In genomic region chr7:5523712-5524561, GRCh38 we compare ENCODE assay signal across 8 cellular contexts. TPM values are rescaled to one million over a fixed set of nuclear protein-coding genes. Genes with fewer than 3 reads are reported as not detected.
DNase-seq lines count a peak whose midpoint lies in the region; ATAC-seq and TF ChIP-seq lines count a peak whose summit lies in the region.
"Not testable (repeated sequence)": the region's sequence is repeated elsewhere in the genome, so short reads cannot be mapped to it uniquely, and the experiment has no call there.

No MANE protein-coding gene starts in this region.

- peak overlapping the region; percentile 99 for H3K27ac ChIP-seq in RWPE2 (ENCODE audit: poor library complexity, severe bottlenecking)
- H3K27ac ChIP-seq in body of pancreas: not testable (repeated sequence)

- POLR2A ChIA-PET in activated CD8-positive, alpha-beta T cell treated with anti-CD3 and anti-CD28 coated beads for 36 hours (lab: Charles Lee): interaction anchor here (1.0 to 2.6 kb wide), 10 partner anchors 14 to 732 kb away, joined by 3 to 10 read pairs (median 3); no protein-coding TSS in a partner anchor
- POLR2A ChIA-PET in naive thymus-derived CD8-positive, alpha-beta T cell (lab: Charles Lee): interaction anchor here (0.6 to 2.5 kb wide), 6 partner anchors 7 to 180 kb away, joined by 3 to 9 read pairs (median 3); no protein-coding TSS in a partner anchor

- DNase-seq in Caki2 (ENCODE audit: low read depth) (peak; percentile 20), HK-2 (ENCODE audit: unreplicated experiment) (peak; percentile 65), body of pancreas (peak in 1 of 4 donors; percentile 40), fibroblast of the aortic adventitia (ENCODE audit: low read depth) (peak; percentile 64)
- not testable (repeated sequence) for DNase-seq in RWPE2 (ENCODE audit: low spot score)
- DNase-seq in activated CD8-positive, alpha-beta T cell treated with anti-CD3 and anti-CD28 coated beads for 36 hours: peak; percentile 51
- peak in 2 of 10 donors; percentile 21 to 36 for DNase-seq in naive thymus-derived CD8-positive, alpha-beta T cell

- H3K9me3 ChIP-seq in RWPE2 (ENCODE audit: severe bottlenecking); body of pancreas: not testable (repeated sequence)

- H3K9me3 Mint-ChIP-seq in activated CD8-positive, alpha-beta T cell treated with anti-CD3 and anti-CD28 coated beads for 36 hours; naive thymus-derived CD8-positive, alpha-beta T cell; stimulated activated naive CD8-positive, alpha-beta T cell treated with anti-CD3 and anti-CD28 coated beads, Interleukin-15, Interleukin-2, amounts not matched to agents 100 ng/mL and 50 ng/mL, for 24 hours: not testable (repeated sequence)

- peak overlapping the region; percentile 37 for H3K4me3 Mint-ChIP-seq in activated CD8-positive, alpha-beta T cell treated with anti-CD3 and anti-CD28 coated beads for 36 hours
- H3K4me3 Mint-ChIP-seq in naive thymus-derived CD8-positive, alpha-beta T cell: peak overlapping the region in 2 of 10 donors; percentile 45 to 55
- H3K4me3 Mint-ChIP-seq in stimulated activated naive CD8-positive, alpha-beta T cell treated with anti-CD3 and anti-CD28 coated beads, Interleukin-15, Interleukin-2, amounts not matched to agents 100 ng/mL and 50 ng/mL, for 24 hours: peak overlapping the region; percentile 47

- CTCF ChIA-PET in activated CD8-positive, alpha-beta T cell treated with anti-CD3 and anti-CD28 coated beads for 36 hours (lab: Charles Lee): interaction anchor here (1.0 to 3.9 kb wide), 3 partner anchors 15 to 35 kb away, joined by 3 to 29 read pairs (median 12); no protein-coding TSS in a partner anchor

- ATAC-seq in RWPE2 (ENCODE audit: low read depth): peak; percentile 1; the same call in 2 of the 3 replicates
- ATAC-seq in activated CD8-positive, alpha-beta T cell treated with anti-CD3 and anti-CD28 coated beads for 36 hours; body of pancreas: not testable (repeated sequence)
- ATAC-seq in naive thymus-derived CD8-positive, alpha-beta T cell: peak in 1 of 2 donors; percentile 2

- not testable (repeated sequence) for H3K27me3 ChIP-seq in RWPE2 (ENCODE audit: insufficient read depth, poor library complexity, severe bottlenecking); body of pancreas

- peaks cover 42% of the 10 kb centered on the region for H3K36me3 Mint-ChIP-seq in activated CD8-positive, alpha-beta T cell treated with anti-CD3 and anti-CD28 coated beads for 36 hours (ENCODE audit: low read depth)
- H3K36me3 Mint-ChIP-seq in naive thymus-derived CD8-positive, alpha-beta T cell: peaks cover 17 to 38% (median 29%) of the 10 kb centered on the region in 3 donors
- H3K36me3 Mint-ChIP-seq in stimulated activated naive CD8-positive, alpha-beta T cell treated with anti-CD3 and anti-CD28 coated beads, Interleukin-15, Interleukin-2, amounts not matched to agents 100 ng/mL and 50 ng/mL, for 24 hours (ENCODE audit: low read depth): peaks cover 54% of the 10 kb centered on the region

- peak in 2 of 3 donors; percentile 12 to 33 for TF ChIP-seq POLR2A in body of pancreas (IDR thresholded peaks at IDR 0.05)

- H3K4me3 ChIP-seq in RWPE2 (ENCODE audit: severe bottlenecking); body of pancreas; fibroblast of the aortic adventitia (ENCODE audit: low read depth, low read length): not testable (repeated sequence)

- WGBS in body of pancreas, 2 donors: 86 to 91% methylated on average over 17 of the region's 17 CpGs

- peaks cover 36% of the 10 kb centered on the region for H3K36me3 ChIP-seq in RWPE2 (ENCODE audit: low read depth)
- peaks cover 13 to 19% of the 10 kb centered on the region in 2 donors for H3K36me3 ChIP-seq in body of pancreas (replicated peaks in 1 of 2; ENCODE audit: insufficient read depth in 1 of 2, low read depth in 2 of 2)

- not testable (repeated sequence) for H3K4me1 ChIP-seq in RWPE2 (ENCODE audit: insufficient read depth, poor library complexity, severe bottlenecking)
- H3K4me1 ChIP-seq in body of pancreas: peaks cover 23% of the 10 kb centered on the region

- peaks cover 26% of the 10 kb centered on the region for H3K4me1 Mint-ChIP-seq in activated CD8-positive, alpha-beta T cell treated with anti-CD3 and anti-CD28 coated beads for 36 hours (ENCODE audit: low read depth)
- peaks cover 18 to 46% (median 37%) of the 10 kb centered on the region in 4 donors for H3K4me1 Mint-ChIP-seq in naive thymus-derived CD8-positive, alpha-beta T cell
- H3K4me1 Mint-ChIP-seq in stimulated activated naive CD8-positive, alpha-beta T cell treated with anti-CD3 and anti-CD28 coated beads, Interleukin-15, Interleukin-2, amounts not matched to agents 100 ng/mL and 50 ng/mL, for 24 hours (ENCODE audit: low read depth): peaks cover 39% of the 10 kb centered on the region

- intact Hi-C loops in activated CD8-positive, alpha-beta T cell treated with anti-CD3 and anti-CD28 coated beads for 36 hours (cut with micrococcal nuclease); body of pancreas (cut with DNase I): not testable (repeated sequence)

- peak overlapping the region; percentile 65 for H3K27ac Mint-ChIP-seq in activated CD8-positive, alpha-beta T cell treated with anti-CD3 and anti-CD28 coated beads for 36 hours
- peak overlapping the region; percentile 51 to 91 (median 72) for H3K27ac Mint-ChIP-seq in naive thymus-derived CD8-positive, alpha-beta T cell
- H3K27ac Mint-ChIP-seq in stimulated activated naive CD8-positive, alpha-beta T cell treated with anti-CD3 and anti-CD28 coated beads, Interleukin-15, Interleukin-2, amounts not matched to agents 100 ng/mL and 50 ng/mL, for 24 hours: peak overlapping the region; percentile 81

- in situ Hi-C loops in Caki2 (cut with HindIII; ENCODE audit: low pct_unique_long_range_greater_than_20kb, low sequenced_read_pairs): not testable (repeated sequence)

- H3K27me3 Mint-ChIP-seq in activated CD8-positive, alpha-beta T cell treated with anti-CD3 and anti-CD28 coated beads for 36 hours; naive thymus-derived CD8-positive, alpha-beta T cell; stimulated activated naive CD8-positive, alpha-beta T cell treated with anti-CD3 and anti-CD28 coated beads, Interleukin-15, Interleukin-2, amounts not matched to agents 100 ng/mL and 50 ng/mL, for 24 hours: not testable (repeated sequence)

- TF ChIP-seq CTCF in RWPE2 (IDR thresholded peaks at IDR 0.05; ENCODE audit: poor library complexity, severe bottlenecking); activated CD8-positive, alpha-beta T cell treated with anti-CD3 and anti-CD28 coated beads for 36 hours (IDR thresholded peaks at IDR 0.05); body of pancreas (IDR thresholded peaks at IDR 0.05); fibroblast of the aortic adventitia (IDR thresholded peaks at IDR 0.05; ENCODE audit: insufficient read depth, low read length): not testable (repeated sequence)

RNA-seq across cellular contexts. Expression of gene ACTB, which starts 6.5 kb away (rescaled TPM):
- total RNA-seq in Caki2 (2014; rRNA removed; shearing (Covaris generic); ENCODE audit: low replicate concordance): 820 and 1,008 TPM in 2 replicates
- total RNA-seq in activated CD8-positive, alpha-beta T cell treated with anti-CD3 and anti-CD28 coated beads for 36 hours: 1,000 to 10,000 TPM; 9,410 to 9,639 TPM
- total RNA-seq in body of pancreas (1,000 to 10,000 TPM; 1,033 to 1,984 TPM), fibroblast of the aortic adventitia (ENCODE audit: low replicate concordance) (3,820 and 8,760 TPM in 2 replicates)
- 1,000 to 10,000 TPM; 2,640 to 2,674 TPM for total RNA-seq in naive thymus-derived CD8-positive, alpha-beta T cell
- over 10,000 TPM; 13,269 to 13,922 (median 13,518) TPM for polyA plus RNA-seq in naive thymus-derived CD8-positive, alpha-beta T cell

RNA-seq across cellular contexts. Expression of gene FBXL18, which starts 10.3 kb away (rescaled TPM):
- total RNA-seq in Caki2 (2014; rRNA removed; shearing (Covaris generic); ENCODE audit: low replicate concordance): 3.2 and 3.5 TPM in 2 replicates
- 1 to 10 TPM; 7.5 to 7.7 TPM for total RNA-seq in activated CD8-positive, alpha-beta T cell treated with anti-CD3 and anti-CD28 coated beads for 36 hours
- total RNA-seq in body of pancreas: 10 to 100 TPM in 1 of 2 donors, 1 to 10 TPM in 1; 5.2 to 11.5 TPM
- 8.4 and 8.6 TPM in 2 replicates for total RNA-seq in fibroblast of the aortic adventitia (ENCODE audit: low replicate concordance)
- total RNA-seq in naive thymus-derived CD8-positive, alpha-beta T cell: 1 to 10 TPM; 8.1 to 9.1 TPM
- 1 to 10 TPM in 1 of 3 donors, under 1 TPM in 2; 0.47 to 1.1 (median 0.87) TPM for polyA plus RNA-seq in naive thymus-derived CD8-positive, alpha-beta T cell
